Comparison of ENCODE assay signal across 20 cellular contexts in genomic region chr18:7974200-7974874, GRCh38.
"Had no signal": no experiment of that assay in that cellular context is flagged by ENCODE, and none has a peak within 500 bp of the region (broad histone marks: within the 10 kb centered on the region; RNA-seq: fewer than 3 reads in every experiment).

No MANE protein-coding gene starts in this region.

- H3K4me3 Mint-ChIP-seq: naive B cell, nephron had no signal

- H3K36me3 ChIP-seq: left lung, prostate gland, suprapubic skin, thyroid gland, upper lobe of left lung, uterus had no signal

- H3K9ac ChIP-seq: parathyroid adenoma had no signal

- H3K79me2 ChIP-seq: parathyroid adenoma had no signal

- DNase-seq: cortex of kidney; dorsolateral prefrontal cortex; effector CD8-positive, alpha-beta T cell; foreskin melanocyte; islet precursor cell; left lung; mesendoderm; naive B cell; occipital lobe; retina; stimulated activated CD4-positive, alpha-beta T cell treated with anti-CD3 and anti-CD28 coated beads, Interleukin-2, amount 100 ng/mL, for 48 hours; stimulated activated naive CD4-positive, alpha-beta T cell treated with Interleukin-2 at 50 U/mL for 16 hours; thyroid gland; upper lobe of left lung; uterus had no signal

- H3K27me3 ChIP-seq: dorsolateral prefrontal cortex, left lung, suprapubic skin, thyroid gland, upper lobe of left lung, uterus had no signal

- H3K4me3 ChIP-seq: dorsolateral prefrontal cortex, left lung, prostate gland, smooth muscle cell, suprapubic skin, thyroid gland, upper lobe of left lung, uterus had no signal

- H2AFZ ChIP-seq: parathyroid adenoma had no signal

- H3K27me3 Mint-ChIP-seq: naive B cell had no signal

- H3K4me1 Mint-ChIP-seq: naive B cell had no signal

- H3K4me2 ChIP-seq: smooth muscle cell had no signal

- H3K4me1 ChIP-seq: left lung, parathyroid adenoma, prostate gland, suprapubic skin, upper lobe of left lung, uterus had no signal

- H3K27ac ChIP-seq: dorsolateral prefrontal cortex, left lung, parathyroid adenoma, prostate gland, suprapubic skin, thyroid gland, upper lobe of left lung, uterus had no signal

- H3K27ac Mint-ChIP-seq: naive B cell, nephron had no signal

- H3K9me3 ChIP-seq: left lung, prostate gland, suprapubic skin, thyroid gland, upper lobe of left lung, uterus had no signal

- H3K36me3 Mint-ChIP-seq: naive B cell had no signal

- ATAC-seq: left lung had no signal
